ENCODE assay signal across 8 cellular contexts in the genomic region with DNA sequence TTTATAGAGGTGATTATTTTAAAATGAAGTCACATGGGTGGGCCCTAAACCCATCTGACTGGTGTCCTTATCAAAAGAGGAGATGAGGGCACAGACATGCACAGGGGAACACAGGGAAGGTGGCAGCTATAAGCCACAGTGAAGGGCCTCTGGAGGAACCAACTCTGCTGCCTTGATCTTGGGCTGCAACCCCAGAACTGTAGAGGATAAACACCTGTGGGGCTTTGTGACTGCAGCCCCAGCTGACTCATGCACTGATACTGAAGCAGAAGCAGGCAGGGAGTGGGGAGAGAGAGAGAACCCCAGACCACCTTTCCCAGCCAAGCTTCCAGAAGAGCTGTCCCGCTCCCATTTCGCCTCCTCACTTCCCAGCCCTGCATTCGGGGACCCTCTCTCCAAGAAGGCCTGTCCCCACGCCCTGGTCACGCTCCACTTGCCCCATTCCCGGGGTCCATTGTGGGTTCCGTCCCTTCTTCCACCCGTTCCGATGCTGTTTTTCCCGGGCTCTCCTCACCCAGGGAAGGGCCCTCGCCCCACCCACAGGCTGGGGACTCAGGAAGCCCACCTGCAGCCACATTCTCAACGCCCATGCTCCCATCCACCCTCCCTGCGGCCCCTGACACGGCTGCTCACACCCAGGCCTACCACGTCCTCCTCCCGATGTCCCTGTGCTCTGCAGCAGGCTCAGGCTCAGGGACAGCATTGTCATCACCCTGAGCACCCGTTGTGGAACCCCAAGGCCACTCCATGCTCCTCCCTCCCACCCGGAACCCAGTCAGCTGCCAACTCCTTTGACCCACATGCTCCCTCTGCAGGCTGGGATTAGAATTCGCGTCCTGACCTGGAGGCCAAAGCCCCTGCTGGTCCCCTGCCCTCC.
A peak's percentile ranks its signal among the peaks of the same experiment; 100 is the strongest.
DNase-seq lines count a peak whose midpoint lies in the region; ATAC-seq lines count a peak whose summit lies in the region.

No MANE protein-coding gene starts in this region.

- no peak overlapping the region for H3K27ac Mint-ChIP-seq in activated naive CD8-positive, alpha-beta T cell treated with anti-CD3 and anti-CD28 coated beads, Interleukin-2, amount 50 U/mL, for 24 hours
- no peak overlapping the region for H3K27ac Mint-ChIP-seq in CD4-positive, alpha-beta memory T cell

- CTCF ChIA-PET in CD4-positive, alpha-beta memory T cell (lab: Charles Lee; ENCODE audit: partially characterized antibody) = no interaction called here

- H3K4me3 Mint-ChIP-seq in activated naive CD8-positive, alpha-beta T cell treated with anti-CD3 and anti-CD28 coated beads, Interleukin-2, amount 50 U/mL, for 24 hours = no peak overlapping the region
- no peak overlapping the region for H3K4me3 Mint-ChIP-seq in CD4-positive, alpha-beta memory T cell

- H3K27me3 ChIP-seq in CD4-positive, alpha-beta memory T cell (ENCODE audit: insufficient read depth, low read length) = no peaks in the 10 kb centered on the region

- DNase-seq in NCI-H345 (lab: John Stamatoyannopoulos, UW) (peak; percentile 40), NCI-H345 treated with DMSO at 0.1 percent for 48 hours (lab: John Stamatoyannopoulos, UW; ENCODE audit: unreplicated experiment) (no peak), KBM-7 (peak; percentile 5), left kidney (ENCODE audit: low read depth, low spot score) (peak; percentile 76)
- DNase-seq in activated naive CD8-positive, alpha-beta T cell treated with anti-CD3 and anti-CD28 coated beads, Interleukin-2, amount 50 U/mL, for 24 hours = peak; percentile 25
- no peak for DNase-seq in CD4-positive, alpha-beta memory T cell

- no peak for ATAC-seq in activated naive CD8-positive, alpha-beta T cell treated with anti-CD3 and anti-CD28 coated beads, Interleukin-2, amount 50 U/mL, for 24 hours
- ATAC-seq in HG03571 (IDR thresholded peaks at IDR 0.05; ENCODE audit: unreplicated experiment) (no peak), GM21786 (IDR thresholded peaks at IDR 0.05; ENCODE audit: unreplicated experiment) (no peak)

- peaks cover 10% of the 10 kb centered on the region for H3K27me3 Mint-ChIP-seq in activated naive CD8-positive, alpha-beta T cell treated with anti-CD3 and anti-CD28 coated beads, Interleukin-2, amount 50 U/mL, for 24 hours
- H3K27me3 Mint-ChIP-seq in CD4-positive, alpha-beta memory T cell = peaks cover 11 to 14% of the 10 kb centered on the region in 2 donors

- intact Hi-C loops in CD4-positive, alpha-beta memory T cell (cut with micrococcal nuclease) = no loop called here

- no peak overlapping the region for H3K4me3 ChIP-seq in CD4-positive, alpha-beta memory T cell (ENCODE audit: low read length in 2 of 2)

- no peaks in the 10 kb centered on the region for H3K4me1 ChIP-seq in CD4-positive, alpha-beta memory T cell (ENCODE audit: insufficient read depth, low read length)

- in situ Hi-C loops in KBM-7 (cut with MboI; ENCODE audit: low pct_unique_long_range_greater_than_20kb, low sequenced_read_pairs) = no loop called here

- POLR2A ChIA-PET in CD4-positive, alpha-beta memory T cell (lab: Charles Lee; ENCODE audit: partially characterized antibody) = no interaction called here

- no peaks in the 10 kb centered on the region for H3K36me3 ChIP-seq in CD4-positive, alpha-beta memory T cell (ENCODE audit: insufficient read depth, low read length)

- no peak overlapping the region for H3K27ac ChIP-seq in CD4-positive, alpha-beta memory T cell (ENCODE audit: low read depth, low read length)

- no peaks in the 10 kb centered on the region for H3K9me3 Mint-ChIP-seq in activated naive CD8-positive, alpha-beta T cell treated with anti-CD3 and anti-CD28 coated beads, Interleukin-2, amount 50 U/mL, for 24 hours
- H3K9me3 Mint-ChIP-seq in CD4-positive, alpha-beta memory T cell = no peaks in the 10 kb centered on the region

- no peaks in the 10 kb centered on the region for H3K4me1 Mint-ChIP-seq in activated naive CD8-positive, alpha-beta T cell treated with anti-CD3 and anti-CD28 coated beads, Interleukin-2, amount 50 U/mL, for 24 hours
- no peaks in the 10 kb centered on the region for H3K4me1 Mint-ChIP-seq in CD4-positive, alpha-beta memory T cell

- no peaks in the 10 kb centered on the region for H3K9me3 ChIP-seq in CD4-positive, alpha-beta memory T cell (ENCODE audit: control insufficient read depth in 1 of 2, low read length in 2 of 2)

- H3K36me3 Mint-ChIP-seq in activated naive CD8-positive, alpha-beta T cell treated with anti-CD3 and anti-CD28 coated beads, Interleukin-2, amount 50 U/mL, for 24 hours (ENCODE audit: low read depth) = no peaks in the 10 kb centered on the region
- no peaks in the 10 kb centered on the region for H3K36me3 Mint-ChIP-seq in CD4-positive, alpha-beta memory T cell

Comparison
In these comparisons a context has a peak if more than half of its experiments do, and no peak if none do; other contexts are left out.
1. DNase-seq: peak in NCI-H345 (single experiment), KBM-7 (single experiment), activated naive CD8-positive, alpha-beta T cell treated with anti-CD3 and anti-CD28 coated beads, Interleukin-2, amount 50 U/mL, for 24 hours (single experiment) and left kidney (single experiment); none in NCI-H345 treated with DMSO at 0.1 percent for 48 hours (single experiment) and CD4-positive, alpha-beta memory T cell (0 of 5).